Comparison of ENCODE assay signal across 2 cellular contexts in the genomic region with DNA sequence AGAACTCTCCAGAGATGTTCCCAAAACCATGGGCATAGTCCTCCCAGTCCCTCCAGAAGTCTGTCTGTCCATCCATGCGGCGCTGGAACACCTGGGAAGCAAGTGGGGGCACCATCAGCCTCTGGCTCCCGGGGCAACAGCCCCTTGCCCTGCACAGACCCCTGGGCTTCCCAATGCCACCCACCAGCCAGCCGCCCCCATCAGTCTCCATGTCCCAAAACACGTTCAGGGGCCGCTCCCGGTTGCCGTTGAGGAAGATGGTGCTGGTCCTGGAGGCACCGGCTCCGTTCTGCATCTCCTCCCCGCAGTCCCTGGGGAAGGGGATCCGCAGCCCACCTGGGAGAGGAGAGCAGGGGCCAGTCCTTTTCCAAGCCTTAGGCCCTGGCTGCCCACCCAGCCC. TPM values are rescaled to one million over a fixed set of nuclear protein-coding genes. Genes with fewer than 3 reads are reported as not detected.
"Had no signal": no experiment of that assay in that cellular context is flagged by ENCODE, and none has a peak within 500 bp of the region (broad histone marks: within the 10 kb centered on the region; RNA-seq: fewer than 3 reads in every experiment).

No MANE protein-coding gene starts in this region.

RNA-seq across cellular contexts. Expression of gene CYP21A2, which starts 28.7 kb away (rescaled TPM):
- total RNA-seq: bronchial epithelial cell, foreskin keratinocyte had no signal
